ENCODE assay signal across 8 cellular contexts in the genomic region with DNA sequence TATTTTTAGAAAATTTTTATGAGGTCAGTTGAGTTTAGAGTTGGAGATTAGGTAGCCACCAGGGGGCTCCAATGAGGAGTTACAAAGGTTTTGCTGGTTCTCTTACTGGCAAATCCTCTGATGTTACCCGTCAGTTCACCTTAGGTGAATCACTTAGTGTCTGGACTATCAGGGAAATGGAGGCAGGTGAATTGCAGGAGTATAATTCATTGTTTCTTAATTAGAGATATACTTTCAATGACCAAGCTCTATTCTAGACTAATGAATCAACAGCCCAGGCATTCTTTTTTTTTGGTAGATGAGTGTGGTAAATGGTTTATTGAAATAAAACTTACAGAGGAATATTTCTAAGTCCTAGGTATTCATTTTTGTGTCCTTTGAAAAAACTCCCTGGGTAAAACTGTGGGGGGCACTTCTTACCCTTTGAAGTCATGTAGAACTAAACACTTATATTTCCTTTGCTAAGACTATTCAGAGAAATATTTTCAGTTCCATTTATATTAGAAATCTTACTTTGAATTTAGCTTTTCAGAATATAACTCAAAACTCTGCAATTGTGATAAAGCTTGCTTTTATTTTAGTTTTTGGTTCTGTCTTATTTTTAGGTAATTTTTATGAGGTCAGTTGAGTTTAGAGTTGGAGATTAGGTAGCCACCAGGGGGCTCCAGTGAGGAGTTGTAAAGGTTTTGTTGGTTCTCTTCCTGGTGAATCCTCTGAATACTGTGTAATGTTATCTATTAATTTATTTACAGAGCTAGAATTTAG. TPM values are rescaled to one million over a fixed set of nuclear protein-coding genes. Genes with fewer than 3 reads are reported as not detected.
DNase-seq lines count a peak whose midpoint lies in the region; ATAC-seq, FAIRE-seq and TF ChIP-seq lines count a peak whose summit lies in the region.

No MANE protein-coding gene starts in this region.

- no peak overlapping the region for H3K4me3 ChIP-seq in CD8-positive, alpha-beta T cell (ENCODE audit: low read depth, low read length)

- H3K36me3 ChIP-seq in CD8-positive, alpha-beta T cell (ENCODE audit: insufficient read depth, low read length) = peaks cover 21% of the 10 kb centered on the region

- no peaks in the 10 kb centered on the region for H3K9me3 Mint-ChIP-seq in CD8-positive, alpha-beta T cell

- DNase-seq in CD8-positive, alpha-beta T cell = peak; percentile 40 to 75 (median 65)
- DNase-seq in RCC 7860 (ENCODE audit: low spot score) (peak; percentile 52), globus pallidus (ENCODE audit: low spot score) (peak; percentile 44), retina (peak; percentile 48)
- DNase-seq in activated T-helper 9 cell treated with anti-CD3 and anti-CD28 coated beads, Interleukin-2, amount 50 U/mL, for 16 hours (ENCODE audit: low read depth) = peak; percentile 36

- no peaks in the 10 kb centered on the region for H3K27me3 ChIP-seq in CD8-positive, alpha-beta T cell (ENCODE audit: insufficient read depth, low read length)

- H3K27ac Mint-ChIP-seq in CD8-positive, alpha-beta T cell = peak overlapping the region; percentile 38

- POLR2A ChIA-PET in CD8-positive, alpha-beta T cell (lab: Charles Lee) = interaction anchor here (1.9 kb wide), 1 partner anchor 25 kb away, joined by 7 read pairs; the partner anchor contains the start of gene CDK5R1

- H3K27ac ChIP-seq in CD8-positive, alpha-beta T cell (ENCODE audit: low read depth, low read length) = no peak overlapping the region

- intact Hi-C loops in CD8-positive, alpha-beta T cell (cut with DNase I, micrococcal nuclease) = loop anchor here (1.0 to 2.0 kb wide), 4 partner anchors 17 to 293 kb away; partner anchors contain the start of gene PSMD11 (in 1 of the 2)

- peak; percentile 56 for TF ChIP-seq CTCF in CD8-positive, alpha-beta T cell (IDR thresholded peaks at IDR 0.05)

- H3K4me1 ChIP-seq in CD8-positive, alpha-beta T cell (ENCODE audit: insufficient read depth, low read length) = peaks cover 4% of the 10 kb centered on the region

- no peaks in the 10 kb centered on the region for H3K27me3 Mint-ChIP-seq in CD8-positive, alpha-beta T cell (ENCODE audit: low read depth)

- TF ChIP-seq RAD21 in Ishikawa (IDR thresholded peaks at IDR 0.05; ENCODE audit: low read depth) = 0 out of 2 replicates have a peak, but pooled peaks have one; percentile 7

- H3K4me3 Mint-ChIP-seq in CD8-positive, alpha-beta T cell = no peak overlapping the region

- peak; percentile 72 for FAIRE-seq in RCC 7860 (lab: Jason Lieb, UNC)

- TF ChIP-seq EP300 in Ishikawa (IDR thresholded peaks at IDR 0.05; ENCODE audit: borderline replicate concordance) = no peak

- CTCF ChIA-PET in CD8-positive, alpha-beta T cell (lab: Charles Lee) = interaction anchor here (0.7 to 8.4 kb wide), 51 partner anchors 9 to 473 kb away, joined by 3 to 120 read pairs (median 5); partner anchors contain the start of genes CDK5R1 and PSMD11

- H3K9me3 ChIP-seq in CD8-positive, alpha-beta T cell (ENCODE audit: low read length) = no peaks in the 10 kb centered on the region

- H3K4me1 Mint-ChIP-seq in CD8-positive, alpha-beta T cell (ENCODE audit: low read depth) = peaks cover 23% of the 10 kb centered on the region

- H3K36me3 Mint-ChIP-seq in CD8-positive, alpha-beta T cell = peaks cover 81% of the 10 kb centered on the region

- peak; percentile 91 for ATAC-seq in CD8-positive, alpha-beta T cell
- ATAC-seq in GM18870 (IDR thresholded peaks at IDR 0.05; ENCODE audit: unreplicated experiment) (no peak), HG02981 (IDR thresholded peaks at IDR 0.05; ENCODE audit: unreplicated experiment) (no peak)

TF ChIP-seq in Ishikawa, 13 proteins besides CTCF, POLR2A, EP300 and RAD21:
- TF ChIP-seq EGR1 (IDR thresholded peaks at IDR 0.05) (no peak), FOXM1 (IDR thresholded peaks at IDR 0.05; ENCODE audit: borderline replicate concordance, low read depth) (no peak), YY1 (IDR thresholded peaks at IDR 0.05; ENCODE audit: low read depth) (no peak), ZBTB7A (IDR thresholded peaks at IDR 0.05; ENCODE audit: low read depth) (no peak), TEAD4 (IDR thresholded peaks at IDR 0.05) (no peak), CREB1 (IDR thresholded peaks at IDR 0.05; ENCODE audit: low read depth) (no peak), TAF1 (IDR thresholded peaks at IDR 0.05; ENCODE audit: low read depth) (no peak), MAX (IDR thresholded peaks at IDR 0.05) (no peak), TCF12 (IDR thresholded peaks at IDR 0.05; ENCODE audit: low read depth) (no peak), CEBPB (IDR thresholded peaks at IDR 0.05) (no peak), NFIC (IDR thresholded peaks at IDR 0.05) (no peak), REST (IDR thresholded peaks at IDR 0.05; ENCODE audit: low read depth) (no peak)
- TF ChIP-seq, protein P1, sequence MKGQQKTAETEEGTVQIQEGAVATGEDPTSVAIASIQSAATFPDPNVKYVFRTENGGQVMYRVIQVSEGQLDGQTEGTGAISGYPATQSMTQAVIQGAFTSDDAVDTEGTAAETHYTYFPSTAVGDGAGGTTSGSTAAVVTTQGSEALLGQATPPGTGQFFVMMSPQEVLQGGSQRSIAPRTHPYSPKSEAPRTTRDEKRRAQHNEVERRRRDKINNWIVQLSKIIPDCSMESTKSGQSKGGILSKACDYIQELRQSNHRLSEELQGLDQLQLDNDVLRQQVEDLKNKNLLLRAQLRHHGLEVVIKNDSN (IDR thresholded peaks at IDR 0.05) = no peak

RNA-seq across cellular contexts. Expression of gene PSMD11, which starts 17.7 kb away (rescaled TPM):
- 10 to 100 TPM; 69.9 to 72.6 TPM for total RNA-seq in CD8-positive, alpha-beta T cell

RNA-seq across cellular contexts. Expression of gene CDK5R1, which starts 24.8 kb away (rescaled TPM):
- 1 to 10 TPM; 5.6 to 5.9 TPM for total RNA-seq in CD8-positive, alpha-beta T cell
